Comparison of ENCODE assay signal across 8 cellular contexts in the genomic region with DNA sequence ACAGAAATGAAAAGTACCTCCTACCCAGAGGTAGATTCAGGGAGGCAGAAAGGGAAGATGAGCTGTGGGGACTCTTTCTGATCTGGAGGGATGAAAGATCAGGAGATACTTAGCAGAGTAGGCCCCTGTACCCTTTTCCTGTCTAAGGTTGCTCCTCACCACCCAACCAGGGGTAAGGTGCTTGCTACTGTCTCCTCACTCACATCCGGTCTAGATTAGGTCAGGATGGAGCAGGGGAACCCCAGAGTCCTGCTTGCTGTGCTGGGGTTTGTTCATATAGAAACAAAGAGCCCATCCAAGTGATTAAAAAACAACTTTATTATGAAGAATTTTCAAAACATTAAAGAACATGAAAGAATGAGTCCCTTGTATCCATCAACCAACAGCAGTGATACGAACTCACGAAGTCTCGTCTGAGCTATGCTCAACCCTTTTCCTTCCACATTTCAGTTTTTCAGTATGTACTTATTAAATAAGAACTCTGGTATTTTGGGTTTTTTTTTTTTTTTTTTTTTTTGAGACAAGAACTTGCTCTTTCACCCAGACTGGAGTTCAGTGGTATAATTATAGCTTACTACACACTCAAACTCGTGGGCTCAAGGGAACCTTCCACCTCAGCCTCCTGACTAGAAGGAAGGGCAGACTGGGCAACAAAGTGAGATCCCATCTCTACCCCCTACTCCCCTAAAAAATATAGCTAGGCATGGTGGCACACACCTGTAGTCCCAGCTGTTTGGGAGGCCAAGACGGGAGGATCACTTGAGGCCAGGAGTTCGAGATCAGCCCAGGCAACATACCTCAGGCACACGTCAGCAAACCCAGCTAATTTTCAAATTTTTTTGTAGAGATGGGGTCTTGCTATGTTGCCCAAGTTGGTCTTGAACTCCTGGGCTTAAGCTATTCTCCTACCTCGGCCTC. TPM values are rescaled to one million over a fixed set of nuclear protein-coding genes. Genes with fewer than 3 reads are reported as not detected.
A peak's percentile ranks its signal among the peaks of the same experiment; 100 is the strongest.
DNase-seq lines count a peak whose midpoint lies in the region; ATAC-seq and TF ChIP-seq lines count a peak whose summit lies in the region.

No MANE protein-coding gene starts in this region.

- DNase-seq in CD4-positive, alpha-beta T cell = peak; percentile 20 to 56 (median 42)
- DNase-seq in chondrocyte (ENCODE audit: low spot score) (no peak), NOMO-1 treated with DMSO at 0.1 percent for 48 hours (lab: John Stamatoyannopoulos, UW; ENCODE audit: unreplicated experiment) (no peak), endodermal cell (no peak), SK-N-DZ (ENCODE audit: low spot score) (no peak)
- peak; percentile 33 to 62 (median 54) for DNase-seq in stimulated activated naive CD4-positive, alpha-beta T cell (lab: John Stamatoyannopoulos, UW)

- H3K4me1 Mint-ChIP-seq in CD4-positive, alpha-beta T cell (ENCODE audit: low read depth) = peaks cover 73% of the 10 kb centered on the region
- H3K4me1 Mint-ChIP-seq in T-helper 1 cell treated with Interleukin-12 subunit alpha and Interleukin-12 subunit beta and Interleukin-4 antibody, amounts not matched to agents 30 μg/mL and 1 μg/mL, for 36 hours (ENCODE audit: low read depth) = peaks cover 48% of the 10 kb centered on the region
- H3K4me1 Mint-ChIP-seq in chondrocyte (ENCODE audit: low read depth) (peaks cover 42% of the 10 kb centered on the region), endodermal cell (peaks cover 21% of the 10 kb centered on the region)

- CTCF ChIA-PET in CD4-positive, alpha-beta T cell (lab: Charles Lee) = interaction anchor here (0.7 to 2.5 kb wide), 5 partner anchors 14 to 66 kb away, joined by 3 to 7 read pairs (median 3); no protein-coding TSS in a partner anchor
- CTCF ChIA-PET in HEK293 (lab: Yijun Ruan, JAX) = interaction anchor here (1.0 to 2.8 kb wide), 4 partner anchors 8 to 379 kb away, joined by 3 to 11 read pairs (median 4); no protein-coding TSS in a partner anchor

- H3K36me3 Mint-ChIP-seq in CD4-positive, alpha-beta T cell (ENCODE audit: low read depth) = peaks cover 37% of the 10 kb centered on the region
- H3K36me3 Mint-ChIP-seq in T-helper 1 cell treated with Interleukin-12 subunit alpha and Interleukin-12 subunit beta and Interleukin-4 antibody, amounts not matched to agents 30 μg/mL and 1 μg/mL, for 36 hours (ENCODE audit: low read depth) = peaks cover 33% of the 10 kb centered on the region
- H3K36me3 Mint-ChIP-seq in chondrocyte (ENCODE audit: low read depth) (peaks cover 2% of the 10 kb centered on the region), endodermal cell (ENCODE audit: low read depth) (peaks cover 3% of the 10 kb centered on the region)

- peak overlapping the region; percentile 97 for H3K4me3 Mint-ChIP-seq in CD4-positive, alpha-beta T cell
- H3K4me3 Mint-ChIP-seq in T-helper 1 cell treated with Interleukin-12 subunit alpha and Interleukin-12 subunit beta and Interleukin-4 antibody, amounts not matched to agents 30 μg/mL and 1 μg/mL, for 36 hours = peak overlapping the region; percentile 100
- H3K4me3 Mint-ChIP-seq in chondrocyte (ENCODE audit: unreplicated experiment) (no peak overlapping the region), endodermal cell (no peak overlapping the region)

- intact Hi-C loops in CD4-positive, alpha-beta T cell (cut with DNase I, micrococcal nuclease) = no loop called here

- no peaks in the 10 kb centered on the region for H3K27me3 Mint-ChIP-seq in CD4-positive, alpha-beta T cell
- no peaks in the 10 kb centered on the region for H3K27me3 Mint-ChIP-seq in T-helper 1 cell treated with Interleukin-12 subunit alpha and Interleukin-12 subunit beta and Interleukin-4 antibody, amounts not matched to agents 30 μg/mL and 1 μg/mL, for 36 hours (ENCODE audit: low read depth)
- no peaks in the 10 kb centered on the region for H3K27me3 Mint-ChIP-seq in chondrocyte (ENCODE audit: low read depth)
- peaks cover 28% of the 10 kb centered on the region for H3K27me3 Mint-ChIP-seq in endodermal cell (ENCODE audit: insufficient read depth)

- H3K27ac Mint-ChIP-seq in CD4-positive, alpha-beta T cell = peak overlapping the region; percentile 98
- peak overlapping the region; percentile 99 for H3K27ac Mint-ChIP-seq in T-helper 1 cell treated with Interleukin-12 subunit alpha and Interleukin-12 subunit beta and Interleukin-4 antibody, amounts not matched to agents 30 μg/mL and 1 μg/mL, for 36 hours
- H3K27ac Mint-ChIP-seq in chondrocyte (ENCODE audit: unreplicated experiment) = peak overlapping the region; percentile 12
- H3K27ac Mint-ChIP-seq in endodermal cell = no peak overlapping the region

- POLR2A ChIA-PET in CD4-positive, alpha-beta T cell (lab: Charles Lee) = interaction anchor here (0.6 to 1.6 kb wide), 3 partner anchors 16 to 33 kb away, joined by 3 to 7 read pairs (median 3); no protein-coding TSS in a partner anchor
- POLR2A ChIA-PET in HEK293 (lab: Yijun Ruan, JAX) = interaction anchor here (0.6 to 0.7 kb wide), 3 partner anchors 125 to 377 kb away, joined by 3 to 6 read pairs (median 5); no protein-coding TSS in a partner anchor

- H3K4me3 ChIP-seq in HEK293 (ENCODE audit: low read depth, low read length) = no peak overlapping the region
- H3K4me3 ChIP-seq in endodermal cell (ENCODE audit: low read length) = no peak overlapping the region

- H3K27ac ChIP-seq in CD4-positive, alpha-beta T cell (ENCODE audit: low read depth, low read length) = peak overlapping the region; percentile 98
- no peak overlapping the region for H3K27ac ChIP-seq in HEK293 (ENCODE audit: extremely low read depth, low read depth, low read length)
- H3K27ac ChIP-seq in endodermal cell (ENCODE audit: low read depth, low read length) = no peak overlapping the region

- no peaks in the 10 kb centered on the region for H3K9me3 Mint-ChIP-seq in CD4-positive, alpha-beta T cell
- H3K9me3 Mint-ChIP-seq in T-helper 1 cell treated with Interleukin-12 subunit alpha and Interleukin-12 subunit beta and Interleukin-4 antibody, amounts not matched to agents 30 μg/mL and 1 μg/mL, for 36 hours = no peaks in the 10 kb centered on the region
- no peaks in the 10 kb centered on the region for H3K9me3 Mint-ChIP-seq in chondrocyte (ENCODE audit: low read depth)
- H3K9me3 Mint-ChIP-seq in endodermal cell = no peaks in the 10 kb centered on the region

- no peaks in the 10 kb centered on the region for H3K9me3 ChIP-seq in CD4-positive, alpha-beta T cell (ENCODE audit: control insufficient read depth, low read length)
- no peaks in the 10 kb centered on the region for H3K9me3 ChIP-seq in HEK293 (ENCODE audit: control insufficient read depth, insufficient read depth, low read depth, low read length)
- H3K9me3 ChIP-seq in endodermal cell (ENCODE audit: control insufficient read depth, low read length) = no peaks in the 10 kb centered on the region

- WGBS in endodermal cell (ENCODE audit: insufficient coverage in 1 of 2, insufficient read length in 1 of 2), 2 experiments = 94 to 100% methylated on average over 2 to 9 of the region's 9 CpGs

- peaks cover 3% of the 10 kb centered on the region for H3K4me1 ChIP-seq in HEK293 (ENCODE audit: control insufficient read depth, insufficient read depth, low read length)
- peaks cover 15% of the 10 kb centered on the region for H3K4me1 ChIP-seq in endodermal cell (ENCODE audit: control insufficient read depth, insufficient read depth, low read length)

- no peak for TF ChIP-seq CTCF in CD4-positive, alpha-beta T cell (IDR thresholded peaks at IDR 0.05)
- TF ChIP-seq CTCF in HEK293 (tag by site-specific recombination; IDR thresholded peaks at IDR 0.05) (no peak), chondrocyte (IDR thresholded peaks at IDR 0.05) (no peak), endodermal cell (conservative IDR thresholded peaks at IDR 0.05) (no peak)

- ATAC-seq in CD4-positive, alpha-beta T cell (ENCODE audit: poor library complexity) = peak; percentile 53

- no peak overlapping the region for H3K9ac ChIP-seq in endodermal cell (ENCODE audit: extremely low read depth, low read length, poor library complexity, severe bottlenecking)

- H3K36me3 ChIP-seq in HEK293 (ENCODE audit: control insufficient read depth in 2 of 2, insufficient read depth in 1 of 2, low read length in 2 of 2) (no peaks in the 10 kb centered on the region; a peak in 1 of 3 replicates), endodermal cell (ENCODE audit: control insufficient read depth, insufficient read depth, low read length) (no peaks in the 10 kb centered on the region)

- H3K27me3 ChIP-seq in CD4-positive, alpha-beta T cell (ENCODE audit: control insufficient read depth, insufficient read depth, low read length) = no peaks in the 10 kb centered on the region
- peaks cover 20% of the 10 kb centered on the region for H3K27me3 ChIP-seq in endodermal cell (ENCODE audit: control insufficient read depth, insufficient read depth, low read length, poor library complexity, severe bottlenecking)

TF ChIP-seq in HEK293, 187 proteins besides CTCF, POLR2A, EP300 and RAD21:
- TF ChIP-seq ZNF140 (tag by site-specific recombination; IDR thresholded peaks at IDR 0.05) (no peak), ZNF121 (tag by site-specific recombination; IDR thresholded peaks at IDR 0.05) (peak; percentile 36; the same call in 1 of the 2 replicates)

RNA-seq across cellular contexts. Expression of a gene that starts 3.1 kb away (rescaled TPM):
- total RNA-seq in CD4-positive, alpha-beta T cell = 10 to 100 TPM; 40.3 to 40.6 TPM
- total RNA-seq in chondrocyte (17.0 to 29.8 TPM (median 19.5 TPM) in 3 replicates), endodermal cell (10 to 100 TPM; 11.9 to 17.6 TPM)
- polyA plus RNA-seq in endodermal cell (2013, experiment 1 of 2) = 9.7 TPM
- polyA plus RNA-seq in endodermal cell (2013, experiment 2 of 2) = 9.9 TPM
- polyA plus RNA-seq in SK-N-DZ (2014; cell fraction: cytosol; rRNA removed) = 4.3 and 4.4 TPM in 2 replicates
- polyA plus RNA-seq in SK-N-DZ (2014; cell fraction: nucleus; rRNA removed) = 6.6 and 9.6 TPM in 2 replicates

RNA-seq across cellular contexts. Expression of a gene that starts 28.5 kb away (rescaled TPM):
- 10 to 100 TPM; 29.1 to 29.7 TPM for total RNA-seq in CD4-positive, alpha-beta T cell
- total RNA-seq in chondrocyte (95.0 to 103 TPM (median 101 TPM) in 3 replicates), endodermal cell (10 to 100 TPM; 82.4 to 82.9 TPM)
- 73.4 TPM for polyA plus RNA-seq in endodermal cell (2013, experiment 1 of 2)
- 71.3 TPM for polyA plus RNA-seq in endodermal cell (2013, experiment 2 of 2)
- polyA plus RNA-seq in SK-N-DZ (2014; cell fraction: cytosol; rRNA removed) = 57.1 and 72.9 TPM in 2 replicates
- 28.8 and 33.3 TPM in 2 replicates for polyA plus RNA-seq in SK-N-DZ (2014; cell fraction: nucleus; rRNA removed)

Comparison
In these comparisons a context has a peak if more than half of its experiments do, and no peak if none do; other contexts are left out.
1. DNase-seq: peak in CD4-positive, alpha-beta T cell (10 of 10) and stimulated activated naive CD4-positive, alpha-beta T cell (6 of 6); none in chondrocyte (single experiment), NOMO-1 treated with DMSO at 0.1 percent for 48 hours (single experiment), endodermal cell (single experiment) and SK-N-DZ (single experiment).
2. H3K4me3 Mint-ChIP-seq: peak in CD4-positive, alpha-beta T cell (single experiment) and T-helper 1 cell treated with Interleukin-12 subunit alpha and Interleukin-12 subunit beta and Interleukin-4 antibody, amounts not matched to agents 30 μg/mL and 1 μg/mL, for 36 hours (single experiment); none in chondrocyte (single experiment) and endodermal cell (single experiment).